1 cellular context compared by ENCODE assay signal in genomic region chr11:62575156-62575555, GRCh38.
TF ChIP-seq lines count a peak whose summit lies in the region.

No MANE protein-coding gene starts in this region.

TF ChIP-seq in SK-N-SH, 30 proteins besides CTCF, POLR2A, EP300 and RAD21 (continued from another document):
- TF ChIP-seq FOXM1 (IDR thresholded peaks at IDR 0.05; ENCODE audit: low read depth) (no peak), TEAD4 (IDR thresholded peaks at IDR 0.05; ENCODE audit: borderline replicate concordance, insufficient read depth) (no peak), NRF1 (IDR thresholded peaks at IDR 0.05; ENCODE audit: low read depth, low read length) (no peak), GATA2 (CRISPR knock-in tag; IDR thresholded peaks at IDR 0.05) (no peak), RCOR1 (IDR thresholded peaks at IDR 0.05; ENCODE audit: low read length) (no peak), TCF12 (IDR thresholded peaks at IDR 0.05) (no peak), PBX3 (IDR thresholded peaks at IDR 0.05) (no peak)
